ENCODE assay signal across 7 cellular contexts in genomic region chr9:89861371-89861770, GRCh38.
A peak's percentile ranks its signal among the peaks of the same experiment; 100 is the strongest.
DNase-seq lines count a peak whose midpoint lies in the region; ATAC-seq and TF ChIP-seq lines count a peak whose summit lies in the region.
"Not testable (repeated sequence)": the region's sequence is repeated elsewhere in the genome, so short reads cannot be mapped to it uniquely, and the experiment has no call there.

No MANE protein-coding gene starts in this region.

- not testable (repeated sequence) for ATAC-seq in left lung, upper lobe of right lung

- not testable (repeated sequence) for H3K79me2 ChIP-seq in trophoblast cell (ENCODE audit: control insufficient read depth, insufficient read depth, low read length, poor library complexity)

- H3K36me3 ChIP-seq in left lung; trophoblast cell (ENCODE audit: control insufficient read depth in 1 of 2, insufficient read depth in 2 of 2, low read length in 2 of 2); sigmoid colon; upper lobe of right lung: not testable (repeated sequence)

- H2BK120ac ChIP-seq in trophoblast cell (ENCODE audit: insufficient read depth, low read length, poor library complexity): not testable (repeated sequence)

- H3K4me1 Mint-ChIP-seq in glutamatergic neuron (ENCODE audit: low read depth, unreplicated experiment): peaks cover 25% of the 10 kb centered on the region

- not testable (repeated sequence) for H2AFZ ChIP-seq in trophoblast cell (ENCODE audit: insufficient read depth, low read length, poor library complexity)

- not testable (repeated sequence) for TF ChIP-seq CTCF in C4-2B (conservative IDR thresholded peaks at IDR 0.05); glutamatergic neuron (IDR thresholded peaks at IDR 0.05; ENCODE audit: partially characterized antibody, unreplicated experiment); left lung (IDR thresholded peaks at IDR 0.05); sigmoid colon (IDR thresholded peaks at IDR 0.05); upper lobe of right lung (IDR thresholded peaks at IDR 0.05)

- not testable (repeated sequence) for H3K27ac Mint-ChIP-seq in glutamatergic neuron (ENCODE audit: unreplicated experiment)

- not testable (repeated sequence) for H3K4me3 Mint-ChIP-seq in glutamatergic neuron (ENCODE audit: unreplicated experiment)

- not testable (repeated sequence) for H3K27me3 Mint-ChIP-seq in glutamatergic neuron (ENCODE audit: unreplicated experiment)

- TF ChIP-seq POLR2A in sigmoid colon (IDR thresholded peaks at IDR 0.05): not testable (repeated sequence)

- H3K18ac ChIP-seq in trophoblast cell (ENCODE audit: low read length): not testable (repeated sequence)

- H4K91ac ChIP-seq in trophoblast cell (ENCODE audit: low read depth, low read length): peak overlapping the region; percentile 29

- H3K9ac ChIP-seq in trophoblast cell (ENCODE audit: low read length): not testable (repeated sequence)

- not testable (repeated sequence) for H2BK5ac ChIP-seq in trophoblast cell (ENCODE audit: low read depth, low read length, poor library complexity)

- DNase-seq in activated effector memory CD4-positive, alpha-beta T cell treated with anti-CD3 and anti-CD28 coated beads, Interleukin-2, amount 50 U/mL, for 16 hours: peak; percentile 19
- DNase-seq in glutamatergic neuron: peak; percentile 11
- peak; percentile 10 to 17 for DNase-seq in left lung
- DNase-seq in trophoblast cell: not testable (repeated sequence)
- DNase-seq in sigmoid colon: peak; percentile 34
- DNase-seq in upper lobe of right lung: peak; percentile 40

- H3K23ac ChIP-seq in trophoblast cell (ENCODE audit: low read length): not testable (repeated sequence)

- not testable (repeated sequence) for H3K14ac ChIP-seq in trophoblast cell (ENCODE audit: low read length)

- not testable (repeated sequence) for H4K8ac ChIP-seq in trophoblast cell (ENCODE audit: low read depth, low read length)

- H3K4ac ChIP-seq in trophoblast cell (ENCODE audit: low read depth, low read length): not testable (repeated sequence)

- H3K27me3 ChIP-seq in left lung; trophoblast cell (ENCODE audit: insufficient read depth, low read length); sigmoid colon; upper lobe of right lung: not testable (repeated sequence)

- not testable (repeated sequence) for H3K4me3 ChIP-seq in left lung; trophoblast cell (ENCODE audit: low read depth, low read length); sigmoid colon; upper lobe of right lung

- not testable (repeated sequence) for H2BK12ac ChIP-seq in trophoblast cell (ENCODE audit: low read length)

- H2AK5ac ChIP-seq in trophoblast cell (ENCODE audit: low read length): not testable (repeated sequence)

- H3K4me1 ChIP-seq in left lung; trophoblast cell (ENCODE audit: control insufficient read depth in 1 of 2, insufficient read depth in 2 of 2, low read length in 2 of 2); sigmoid colon; upper lobe of right lung: not testable (repeated sequence)

- no CpG with 5 or more reads among the region's 5 CpGs for WGBS in trophoblast cell (ENCODE audit: extremely low coverage, insufficient coverage, insufficient read length)
- 81 to 91% methylated on average over 5 of the region's 5 CpGs for WGBS in sigmoid colon, 2 donors

- H3K79me1 ChIP-seq in trophoblast cell (ENCODE audit: low read length): not testable (repeated sequence)

- H4K12ac ChIP-seq in trophoblast cell (ENCODE audit: low read depth, low read length): not testable (repeated sequence)

- H3K9me3 ChIP-seq in left lung; trophoblast cell (ENCODE audit: insufficient read depth, low read depth, low read length); sigmoid colon; upper lobe of right lung: not testable (repeated sequence)

- peak overlapping the region; percentile 51 for H3K27ac ChIP-seq in C4-2B
- not testable (repeated sequence) for H3K27ac ChIP-seq in left lung; trophoblast cell (ENCODE audit: low read depth, low read length); sigmoid colon; upper lobe of right lung

- H3K36me3 Mint-ChIP-seq in glutamatergic neuron (ENCODE audit: unreplicated experiment): peaks cover 12% of the 10 kb centered on the region

- intact Hi-C loops in left lung (cut with DNase I); sigmoid colon (cut with DNase I); upper lobe of right lung (cut with DNase I): not testable (repeated sequence)

- peaks cover 11% of the 10 kb centered on the region for H3K9me3 Mint-ChIP-seq in glutamatergic neuron (ENCODE audit: unreplicated experiment)

- not testable (repeated sequence) for TF ChIP-seq EP300 in sigmoid colon (IDR thresholded peaks at IDR 0.05)

- H3K4me2 ChIP-seq in trophoblast cell (ENCODE audit: low read length): not testable (repeated sequence)
